Comparison of ENCODE assay signal across 8 cellular contexts in genomic region chr3:157088506-157089454, GRCh38.
A peak's percentile ranks its signal among the peaks of the same experiment; 100 is the strongest.
DNase-seq lines count a peak whose midpoint lies in the region; ATAC-seq, FAIRE-seq and TF ChIP-seq lines count a peak whose summit lies in the region.

No MANE protein-coding gene starts in this region.

- CTCF ChIA-PET in AG04449 (lab: Yijun Ruan, JAX): interaction anchor here (0.7 to 11.5 kb wide), 17 partner anchors 8 to 938 kb away, joined by 3 to 90 read pairs (median 5); no protein-coding TSS in a partner anchor

- H3K4me1 ChIP-seq in duodenal mucosa (ENCODE audit: control insufficient read depth in 1 of 2, insufficient read depth in 2 of 2, low read length in 2 of 2): peaks cover 42 to 45% of the 10 kb centered on the region in 2 donors

- ATAC-seq in HG03457 (IDR thresholded peaks at IDR 0.05; ENCODE audit: unreplicated experiment): peak; percentile 55

- no peaks in the 10 kb centered on the region for H3K9me3 ChIP-seq in duodenal mucosa (ENCODE audit: control insufficient read depth in 1 of 2, low read length in 2 of 2)

- POLR2A ChIA-PET in AG04449 (lab: Yijun Ruan, JAX): interaction anchor here (0.7 to 2.4 kb wide), 18 partner anchors 10 to 936 kb away, joined by 3 to 13 read pairs (median 4); partner anchors contain the start of genes SSR3 and TIPARP

- DNase-seq in AG04449 (ENCODE audit: low read depth, low spot score) (peak; percentile 68), GM19239 (ENCODE audit: insufficient read length, low spot score) (peak; percentile 74), medulla oblongata (ENCODE audit: extremely low spot score) (peak; percentile 96), DMS153 (lab: John Stamatoyannopoulos, UW) (no peak)
- DNase-seq in activated CD4-positive, alpha-beta T cell treated with anti-CD3 and anti-CD28 coated beads for 4 hours: peak; percentile 91 to 92
- peak; percentile 91 for DNase-seq in stimulated activated CD8-positive, alpha-beta memory T cell treated with anti-CD3 and anti-CD28 coated beads, Interleukin-12 subunit alpha, Interleukin-12 subunit beta, amount 100 ng/mL, for 4 hours (ENCODE audit: low read depth)

- no peaks in the 10 kb centered on the region for H3K36me3 ChIP-seq in duodenal mucosa (ENCODE audit: control insufficient read depth in 1 of 2, insufficient read depth in 2 of 2, low read length in 2 of 2)

- H3K4me3 ChIP-seq in AG04449 (ENCODE audit: low read depth, low read length) (peak overlapping the region; percentile 70), duodenal mucosa (ENCODE audit: low read depth in 1 of 2, low read length in 2 of 2) (peak overlapping the region; percentile 74 to 82)

- TF ChIP-seq CTCF in AG04449 (IDR thresholded peaks at IDR 0.05; ENCODE audit: insufficient read depth, low read length, missing control alignments): peak; percentile 10

- H3K27ac ChIP-seq in duodenal mucosa (ENCODE audit: low read depth, low read length): peak overlapping the region; percentile 100

- H3K27me3 ChIP-seq in duodenal mucosa (ENCODE audit: control insufficient read depth in 1 of 2, insufficient read depth in 2 of 2, low read length in 2 of 2): no peaks in the 10 kb centered on the region

- peak overlapping the region; percentile 90 to 93 for H3K9ac ChIP-seq in duodenal mucosa (ENCODE audit: low read depth in 1 of 2, low read length in 2 of 2)

- peak; percentile 92 for FAIRE-seq in GM19239 (lab: Jason Lieb, UNC)
